ENCODE assay signal across 19 cellular contexts in the genomic region with DNA sequence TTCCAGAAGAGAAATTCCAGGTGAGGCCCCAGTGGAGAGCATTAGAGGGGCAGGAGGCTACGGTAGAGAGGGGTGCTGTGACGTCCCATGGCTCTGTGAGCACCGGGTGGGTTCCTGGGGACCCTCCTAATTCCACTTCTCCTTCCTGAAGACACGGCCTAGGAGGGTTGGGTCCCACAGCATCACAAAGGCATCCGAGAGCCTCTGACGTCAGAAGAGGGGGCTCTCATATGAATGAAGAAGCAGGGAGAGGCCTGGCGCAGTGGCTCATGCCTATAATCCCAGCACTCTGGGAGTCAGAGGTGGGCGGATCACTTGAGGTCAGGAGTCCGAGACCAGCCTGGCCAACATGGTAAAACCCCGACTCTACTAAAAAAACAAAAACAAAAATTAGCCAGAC.
A peak's percentile ranks its signal among the peaks of the same experiment; 100 is the strongest.
DNase-seq lines count a peak whose midpoint lies in the region; ATAC-seq, FAIRE-seq and TF ChIP-seq lines count a peak whose summit lies in the region.
"Had no signal": no experiment of that assay in that cellular context is flagged by ENCODE, and none has a peak within 500 bp of the region (broad histone marks: within the 10 kb centered on the region; RNA-seq: fewer than 3 reads in every experiment).

No MANE protein-coding gene starts in this region.

- no peaks in the 10 kb centered on the region for H3K36me3 Mint-ChIP-seq in neural progenitor cell
- H3K36me3 Mint-ChIP-seq: CD4-positive, CD25-positive, alpha-beta regulatory T cell; CD8-positive, alpha-beta memory T cell; IgD-negative memory B cell had no signal

- H3K9me3 ChIP-seq in neural progenitor cell (ENCODE audit: low read depth), result no peaks in the 10 kb centered on the region
- H3K9me3 ChIP-seq in parathyroid adenoma (ENCODE audit: control insufficient read depth, low read length), result no peaks in the 10 kb centered on the region
- no peaks in the 10 kb centered on the region for H3K9me3 ChIP-seq in thoracic aorta
- H3K9me3 ChIP-seq: BE2C had no signal

- no peak for FAIRE-seq in GM12891 (lab: Jason Lieb, UNC)
- FAIRE-seq: A204.1, G401.6, HTR-8/SVneo had no signal

- H3K4me3 ChIP-seq in neural progenitor cell (no peak overlapping the region), parathyroid adenoma (ENCODE audit: low read depth, low read length) (no peak overlapping the region), thoracic aorta (no peak overlapping the region)
- H3K4me3 ChIP-seq: GM23338 had no signal

- no peak for TF ChIP-seq POLR2A in GM12891 (IDR thresholded peaks at IDR 0.05; ENCODE audit: low read depth, low read length)

- H3K27me3 Mint-ChIP-seq in neural progenitor cell (ENCODE audit: insufficient read depth, low read depth), result peaks cover 8% of the 10 kb centered on the region

- H3K9ac ChIP-seq in neural progenitor cell (no peak overlapping the region), parathyroid adenoma (no peak overlapping the region)

- H4K20me1 ChIP-seq in neural progenitor cell (ENCODE audit: low read depth), result no peaks in the 10 kb centered on the region

- peaks cover 25% of the 10 kb centered on the region for H3K4me1 Mint-ChIP-seq in neural progenitor cell
- H3K4me1 Mint-ChIP-seq: CD4-positive, CD25-positive, alpha-beta regulatory T cell; CD8-positive, alpha-beta memory T cell had no signal

- H2AFZ ChIP-seq in neural progenitor cell (replicated peaks) (no peak overlapping the region), parathyroid adenoma (peak overlapping the region; percentile 13)
- H2AFZ ChIP-seq: GM23338 had no signal

- H3K9me3 Mint-ChIP-seq in neural progenitor cell, result no peaks in the 10 kb centered on the region
- H3K9me3 Mint-ChIP-seq: CD4-positive, CD25-positive, alpha-beta regulatory T cell; CD8-positive, alpha-beta memory T cell; GM23338 had no signal

- DNase-seq in neural progenitor cell (ENCODE audit: low spot score) (no peak), thoracic aorta (ENCODE audit: low spot score) (no peak), DMS53 treated with DMSO at 0.1 percent for 48 hours (lab: John Stamatoyannopoulos, UW; ENCODE audit: unreplicated experiment) (no peak), GM12891 (ENCODE audit: insufficient read length, low spot score) (no peak), NCI-H226 (no peak)
- DNase-seq: ACHN; BE2C; C1 segment of cervical spinal cord; CD4-positive, CD25-positive, alpha-beta regulatory T cell; CD8-positive, alpha-beta memory T cell; COR-L47; DMS 273 treated with DMSO at 0.1 percent for 48 hours; DMS53 had no signal

- H3K79me2 ChIP-seq in neural progenitor cell (ENCODE audit: low read depth) (no peaks in the 10 kb centered on the region), parathyroid adenoma (no peaks in the 10 kb centered on the region)

- ATAC-seq in thoracic aorta (ENCODE audit: insufficient number of reproducible peaks, low FRiP score, low read depth), result no peak
- ATAC-seq: GM23338 had no signal

- H3K27ac Mint-ChIP-seq in neural progenitor cell, result peak overlapping the region; percentile 25
- H3K27ac Mint-ChIP-seq: CD4-positive, CD25-positive, alpha-beta regulatory T cell; CD8-positive, alpha-beta memory T cell; GM23338; IgD-negative memory B cell had no signal

- H3K27ac ChIP-seq in neural progenitor cell, result no peak overlapping the region
- H3K27ac ChIP-seq in parathyroid adenoma, result no peak overlapping the region
- peak overlapping the region; percentile 4 to 23 for H3K27ac ChIP-seq in thoracic aorta

- H3F3A ChIP-seq in neural progenitor cell (ENCODE audit: low read depth), result peaks cover 1% of the 10 kb centered on the region

- H3K36me3 ChIP-seq in neural progenitor cell, result no peaks in the 10 kb centered on the region
- H3K36me3 ChIP-seq in parathyroid adenoma (ENCODE audit: control insufficient read depth, insufficient read depth, low read length), result no peaks in the 10 kb centered on the region
- H3K36me3 ChIP-seq in thoracic aorta, result no peaks in the 10 kb centered on the region
- H3K36me3 ChIP-seq: BE2C had no signal

- H3K4me3 Mint-ChIP-seq in neural progenitor cell, result no peak overlapping the region
- H3K4me3 Mint-ChIP-seq: CD4-positive, CD25-positive, alpha-beta regulatory T cell; CD8-positive, alpha-beta memory T cell; GM23338; IgD-negative memory B cell had no signal

- TF ChIP-seq CTCF in neural progenitor cell (IDR thresholded peaks at IDR 0.05), result no peak
- no peak for TF ChIP-seq CTCF in parathyroid adenoma (IDR thresholded peaks at IDR 0.05)
- TF ChIP-seq CTCF in thoracic aorta (IDR thresholded peaks at IDR 0.05), result no peak

- H3K4me1 ChIP-seq in neural progenitor cell, result no peaks in the 10 kb centered on the region
- H3K4me1 ChIP-seq in parathyroid adenoma, result peaks cover 42% of the 10 kb centered on the region
- H3K4me1 ChIP-seq in thoracic aorta (ENCODE audit: control insufficient read depth in 1 of 2, low read depth in 2 of 2), result peaks cover 0 to 46% of the 10 kb centered on the region in 2 donors
- H3K4me1 ChIP-seq: BE2C had no signal

- H3K4me2 ChIP-seq in neural progenitor cell, result no peak overlapping the region
- no peak overlapping the region for H3K4me2 ChIP-seq in parathyroid adenoma (ENCODE audit: low read length)
- H3K4me2 ChIP-seq: GM23338 had no signal

- H3K27me3 ChIP-seq in neural progenitor cell (no peaks in the 10 kb centered on the region), parathyroid adenoma (ENCODE audit: control insufficient read depth, insufficient read depth, low read length) (no peaks in the 10 kb centered on the region), thoracic aorta (replicated peaks; ENCODE audit: insufficient read depth) (no peaks in the 10 kb centered on the region)
- H3K27me3 ChIP-seq: BE2C had no signal

TF ChIP-seq in GM12891, 5 proteins besides CTCF, POLR2A, EP300 and RAD21:
- TF ChIP-seq TAF1 (IDR thresholded peaks at IDR 0.05; ENCODE audit: low read depth, low read length) (no peak), POU2F2 (IDR thresholded peaks at IDR 0.05; ENCODE audit: low read depth, low read length) (no peak), POLR2AphosphoS5 (IDR thresholded peaks at IDR 0.05; ENCODE audit: low read depth, low read length) (no peak), PAX5 (IDR thresholded peaks at IDR 0.05; ENCODE audit: insufficient read depth, low read length, severe bottlenecking) (no peak), SPI1 (IDR thresholded peaks at IDR 0.05; ENCODE audit: low read depth, low read length) (no peak)

Comparison
In these comparisons a context has a peak if more than half of its experiments do, and no peak if none do; other contexts are left out.
1. H3K27ac ChIP-seq: peak in thoracic aorta (2 of 2); none in neural progenitor cell (single experiment) and parathyroid adenoma (single experiment).